In the genomic region with DNA sequence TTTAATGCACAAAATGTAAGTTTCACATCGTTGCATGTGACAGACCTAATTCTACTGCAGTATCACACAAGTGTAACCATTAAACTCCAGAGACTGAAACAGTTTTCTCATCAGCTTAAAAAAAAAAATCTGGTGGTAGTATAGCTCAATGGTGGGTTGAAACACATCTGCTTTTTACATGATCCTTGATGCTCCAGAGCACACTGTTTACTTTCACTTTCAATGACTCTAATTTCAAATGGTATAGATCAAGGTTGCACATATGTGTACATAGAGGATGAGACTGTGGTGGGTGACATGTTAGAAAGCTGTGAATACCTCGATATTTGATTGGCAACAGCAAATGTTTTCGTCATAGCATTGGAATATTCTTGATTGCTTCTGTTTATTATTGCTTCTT, we compare ENCODE assay signal across 12 cellular contexts. TPM values are rescaled to one million over a fixed set of nuclear protein-coding genes. Genes with fewer than 3 reads are reported as not detected.
DNase-seq lines count a peak whose midpoint lies in the region; ATAC-seq and TF ChIP-seq lines count a peak whose summit lies in the region.
"Had no signal": no experiment of that assay in that cellular context is flagged by ENCODE, and none has a peak within 500 bp of the region (broad histone marks: within the 10 kb centered on the region; RNA-seq: fewer than 3 reads in every experiment).

No MANE protein-coding gene starts in this region.

- H3K9me3 Mint-ChIP-seq in immature natural killer cell (no peaks in the 10 kb centered on the region), WTC11 (peaks cover 5% of the 10 kb centered on the region; the same call in 1 of the 2 replicates)

- H3K36me3 Mint-ChIP-seq in immature natural killer cell (peaks cover 5% of the 10 kb centered on the region in 3 donors), WTC11 (0 out of 2 replicates have a peak, but pooled peaks cover 2% of the 10 kb centered on the region)

- H3K27me3 ChIP-seq in left lung = no peaks in the 10 kb centered on the region
- H3K27me3 ChIP-seq: brain microvascular endothelial cell, SJCRH30 had no signal

- no peak for TF ChIP-seq CTCF in left lung (IDR thresholded peaks at IDR 0.05)
- no peak for TF ChIP-seq CTCF in WTC11 (IDR thresholded peaks at IDR 0.05)

- no peaks in the 10 kb centered on the region for H3K36me3 ChIP-seq in left lung
- H3K36me3 ChIP-seq: brain microvascular endothelial cell, SJCRH30 had no signal

- CTCF ChIA-PET in WTC11 (lab: Charles Lee) = no interaction called here

- peak; percentile 38 for ATAC-seq in GM18508 (IDR thresholded peaks at IDR 0.05; ENCODE audit: insufficient read depth, unreplicated experiment)
- peak; percentile 38 for ATAC-seq in GM21390 (IDR thresholded peaks at IDR 0.05; ENCODE audit: unreplicated experiment)
- peak; percentile 59 for ATAC-seq in HG03469 (IDR thresholded peaks at IDR 0.05; ENCODE audit: unreplicated experiment)
- no peak for ATAC-seq in left lung
- ATAC-seq in WTC11 = no peak

- H3K9me3 ChIP-seq in left lung = no peaks in the 10 kb centered on the region
- H3K9me3 ChIP-seq: SJCRH30 had no signal

- intact Hi-C loops in left lung (cut with DNase I) = loop anchor here in 1 of 2 donors (10.0 kb wide), 1 partner anchor 51 kb away; no protein-coding TSS in a partner anchor

- H3K4me1 Mint-ChIP-seq in immature natural killer cell = peaks cover 96 to 97% of the 10 kb centered on the region in 2 donors
- peaks cover 4% of the 10 kb centered on the region; the same call in 1 of the 2 replicates for H3K4me1 Mint-ChIP-seq in WTC11

- DNase-seq in immature natural killer cell (peak; percentile 38 to 53 (median 52)), left lung (no peak), WTC11 (ENCODE audit: low spot score) (no peak), NCI-H2227 treated with DMSO at 0.1 percent for 48 hours (lab: John Stamatoyannopoulos, UW) (no peak), putamen (ENCODE audit: low spot score) (no peak)
- DNase-seq: activated CD8-positive, alpha-beta memory T cell treated with anti-CD3 and anti-CD28 coated beads for 24 hours; brain microvascular endothelial cell; NCI-H187 treated with DMSO at 0.1 percent for 48 hours; SJCRH30 had no signal

- H3K27ac ChIP-seq in left lung = no peak overlapping the region
- H3K27ac ChIP-seq: brain microvascular endothelial cell, SJCRH30 had no signal

- H3K27me3 Mint-ChIP-seq in immature natural killer cell (ENCODE audit: low read depth in 3 of 3) (peaks cover 0 to 16% (median 2%) of the 10 kb centered on the region in 3 donors), WTC11 (ENCODE audit: low read depth) (no peaks in the 10 kb centered on the region; the same call in 1 of the 2 replicates)

- no peak overlapping the region for H3K4me3 ChIP-seq in left lung
- H3K4me3 ChIP-seq: SJCRH30 had no signal

- H3K27ac Mint-ChIP-seq in immature natural killer cell (peak overlapping the region; percentile 85 to 95 (median 92)), WTC11 (no peak overlapping the region)

- H3K4me3 Mint-ChIP-seq in immature natural killer cell (peak overlapping the region; percentile 54 to 82 (median 75)), WTC11 (no peak overlapping the region)

- POLR2A ChIA-PET in WTC11 (lab: Charles Lee) = no interaction called here

- H3K4me1 ChIP-seq in left lung = peaks cover 0 to 50% of the 10 kb centered on the region in 2 donors
- H3K4me1 ChIP-seq: SJCRH30 had no signal

TF ChIP-seq in WTC11, 78 proteins besides CTCF, POLR2A, EP300 and RAD21:
- TF ChIP-seq NR1H2 (CRISPR knock-in tag; IDR thresholded peaks at IDR 0.05) = no peak
- no peak for TF ChIP-seq ZNF423 (CRISPR knock-in tag; IDR thresholded peaks at IDR 0.05)
- TF ChIP-seq, protein P1, sequence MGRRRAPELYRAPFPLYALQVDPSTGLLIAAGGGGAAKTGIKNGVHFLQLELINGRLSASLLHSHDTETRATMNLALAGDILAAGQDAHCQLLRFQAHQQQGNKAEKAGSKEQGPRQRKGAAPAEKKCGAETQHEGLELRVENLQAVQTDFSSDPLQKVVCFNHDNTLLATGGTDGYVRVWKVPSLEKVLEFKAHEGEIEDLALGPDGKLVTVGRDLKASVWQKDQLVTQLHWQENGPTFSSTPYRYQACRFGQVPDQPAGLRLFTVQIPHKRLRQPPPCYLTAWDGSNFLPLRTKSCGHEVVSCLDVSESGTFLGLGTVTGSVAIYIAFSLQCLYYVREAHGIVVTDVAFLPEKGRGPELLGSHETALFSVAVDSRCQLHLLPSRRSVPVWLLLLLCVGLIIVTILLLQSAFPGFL (CRISPR knock-in tag; IDR thresholded peaks at IDR 0.05; ENCODE audit: borderline replicate concordance) = no peak
- TF ChIP-seq, protein P2, sequence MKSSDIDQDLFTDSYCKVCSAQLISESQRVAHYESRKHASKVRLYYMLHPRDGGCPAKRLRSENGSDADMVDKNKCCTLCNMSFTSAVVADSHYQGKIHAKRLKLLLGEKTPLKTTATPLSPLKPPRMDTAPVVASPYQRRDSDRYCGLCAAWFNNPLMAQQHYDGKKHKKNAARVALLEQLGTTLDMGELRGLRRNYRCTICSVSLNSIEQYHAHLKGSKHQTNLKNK (CRISPR knock-in tag; IDR thresholded peaks at IDR 0.05) = no peak
- no peak for TF ChIP-seq CBFB (CRISPR knock-in tag; IDR thresholded peaks at IDR 0.05; ENCODE audit: low read depth)
- no peak for TF ChIP-seq TCF7 (CRISPR knock-in tag; IDR thresholded peaks at IDR 0.05; ENCODE audit: low read depth)
- TF ChIP-seq NFYB (CRISPR knock-in tag; conservative IDR thresholded peaks at IDR 0.05; ENCODE audit: low read depth) = no peak
- TF ChIP-seq ESRRA (CRISPR knock-in tag; IDR thresholded peaks at IDR 0.05; ENCODE audit: borderline replicate concordance) = no peak
- TF ChIP-seq ZNF263 (CRISPR knock-in tag; IDR thresholded peaks at IDR 0.05; ENCODE audit: low read depth) = no peak
- no peak for TF ChIP-seq ZBTB21 (CRISPR knock-in tag; IDR thresholded peaks at IDR 0.05; ENCODE audit: borderline replicate concordance)
- no peak for TF ChIP-seq SMAD4 (CRISPR knock-in tag; IDR thresholded peaks at IDR 0.05)
- TF ChIP-seq KAT7 (CRISPR knock-in tag; IDR thresholded peaks at IDR 0.05; ENCODE audit: borderline replicate concordance) = no peak
- TF ChIP-seq TEAD4 (CRISPR knock-in tag; IDR thresholded peaks at IDR 0.05) = no peak
- TF ChIP-seq CREB1 (CRISPR knock-in tag; IDR thresholded peaks at IDR 0.05) = no peak
TF ChIP-seq in WTC11: peak in this region for 0.

RNA-seq across cellular contexts. Expression of a gene that starts 22.4 kb away (rescaled TPM):
- polyA plus RNA-seq in immature natural killer cell = 10 to 100 TPM; 30.2 to 83.7 (median 59.1) TPM
- 10 to 100 TPM; 33.2 to 38.8 TPM for total RNA-seq in left lung
- 7.3 to 7.4 TPM (median 7.4 TPM) in 3 replicates for total RNA-seq in WTC11 (2021)

Comparison
In these comparisons a context has a peak if more than half of its experiments do, and no peak if none do; other contexts are left out.
1. ATAC-seq: peak in GM18508 (single experiment), GM21390 (single experiment) and HG03469 (single experiment); none in left lung (single experiment) and WTC11 (single experiment).
2. DNase-seq: peak in immature natural killer cell (3 of 3); none in left lung (0 of 2), WTC11 (single experiment), NCI-H2227 treated with DMSO at 0.1 percent for 48 hours (single experiment) and putamen (single experiment).